In the genomic region with DNA sequence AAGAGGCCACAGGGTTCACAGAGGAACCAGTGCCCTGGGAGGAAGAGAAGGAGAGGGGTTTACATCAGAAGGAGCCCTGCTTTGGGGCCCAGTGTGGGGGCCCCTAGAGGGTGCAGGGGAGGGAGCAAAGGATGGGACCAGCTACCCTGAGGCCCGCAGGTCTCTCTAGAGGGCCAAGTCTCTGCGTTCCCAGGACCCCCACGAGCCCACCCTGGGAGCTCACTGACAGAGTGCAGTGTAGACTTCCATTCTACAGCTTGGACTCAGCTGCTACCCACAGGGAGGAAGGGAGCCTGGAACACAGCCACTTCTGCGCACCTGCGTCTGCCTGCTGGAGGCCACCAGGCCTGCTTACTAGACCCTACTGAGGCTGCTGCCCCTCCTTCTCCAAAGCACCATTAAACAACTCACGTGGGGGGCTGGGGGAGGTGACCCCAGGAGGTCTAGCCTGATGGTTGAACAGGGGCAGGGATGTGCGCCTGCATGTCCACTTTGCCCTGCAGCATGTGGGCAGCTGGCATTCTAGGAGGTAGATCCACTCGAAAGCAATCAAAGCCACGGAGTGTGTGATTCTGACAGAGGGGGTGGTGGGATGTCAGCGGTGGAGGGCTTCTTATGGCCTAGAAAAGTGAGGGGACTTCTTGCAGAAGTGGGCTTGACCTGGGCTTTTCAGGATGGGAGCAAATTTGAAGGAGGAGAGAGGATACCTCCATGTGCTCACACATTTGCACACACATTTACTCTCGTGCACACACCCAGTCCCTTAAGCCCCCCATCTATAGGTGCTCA, we compare ENCODE assay signal across 9 cellular contexts.
A peak's percentile ranks its signal among the peaks of the same experiment; 100 is the strongest.
DNase-seq lines count a peak whose midpoint lies in the region; ATAC-seq and TF ChIP-seq lines count a peak whose summit lies in the region.
"Had no signal": no experiment of that assay in that cellular context is flagged by ENCODE, and none has a peak within 500 bp of the region (broad histone marks: within the 10 kb centered on the region; RNA-seq: fewer than 3 reads in every experiment).

No MANE protein-coding gene starts in this region.

- POLR2A ChIA-PET in activated CD4-positive, alpha-beta memory T cell treated with anti-CD3 and anti-CD28 coated beads for 36 hours (lab: Charles Lee): interaction anchor here (13.4 kb wide), 1 partner anchor 87 kb away, joined by 283 read pairs; the partner anchor contains the start of gene ZFP36L2

- no peak overlapping the region for H3K4me3 ChIP-seq in heart right ventricle
- no peak overlapping the region for H3K4me3 ChIP-seq in lower lobe of right lung
- H3K4me3 ChIP-seq in upper lobe of right lung: no peak overlapping the region

- CTCF ChIA-PET in activated CD4-positive, alpha-beta memory T cell treated with anti-CD3 and anti-CD28 coated beads for 36 hours (lab: Charles Lee): interaction anchor here (1.1 to 17.8 kb wide), 5 partner anchors 9 to 94 kb away, joined by 4 to 419 read pairs (median 17); partner anchors contain the start of gene ZFP36L2

- no peaks in the 10 kb centered on the region for H3K9me3 Mint-ChIP-seq in activated CD4-positive, alpha-beta memory T cell treated with anti-CD3 and anti-CD28 coated beads for 36 hours

- TF ChIP-seq CTCF in heart right ventricle (IDR thresholded peaks at IDR 0.05) (no peak), lower lobe of right lung (IDR thresholded peaks at IDR 0.05) (no peak), upper lobe of right lung (IDR thresholded peaks at IDR 0.05) (no peak), omental fat pad (IDR thresholded peaks at IDR 0.05) (no peak)

- no peaks in the 10 kb centered on the region for H3K36me3 Mint-ChIP-seq in activated CD4-positive, alpha-beta memory T cell treated with anti-CD3 and anti-CD28 coated beads for 36 hours

- H3K4me3 Mint-ChIP-seq in activated CD4-positive, alpha-beta memory T cell treated with anti-CD3 and anti-CD28 coated beads for 36 hours: peak overlapping the region; percentile 3

- no peak for DNase-seq in heart right ventricle
- no peak for DNase-seq in cardiac septum (ENCODE audit: low spot score)
- DNase-seq in activated CD4-positive, alpha-beta memory T cell treated with anti-CD3 and anti-CD28 coated beads for 36 hours: peak; percentile 33
- no peak for DNase-seq in lower lobe of right lung
- DNase-seq in upper lobe of right lung: peak; percentile 43
- no peak for DNase-seq in NCI-H510A treated with DMSO at 0.1 percent for 48 hours (lab: John Stamatoyannopoulos, UW)
- no peak for DNase-seq in omental fat pad (ENCODE audit: low spot score)

- H3K27me3 Mint-ChIP-seq in activated CD4-positive, alpha-beta memory T cell treated with anti-CD3 and anti-CD28 coated beads for 36 hours: no peaks in the 10 kb centered on the region

- WGBS in heart right ventricle, 2 donors: 86 to 87% methylated on average over 11 of the region's 11 CpGs

- no peaks in the 10 kb centered on the region for H3K9me3 ChIP-seq in heart right ventricle
- H3K9me3 ChIP-seq in lower lobe of right lung: no peaks in the 10 kb centered on the region
- H3K9me3 ChIP-seq in upper lobe of right lung: no peaks in the 10 kb centered on the region
- H3K9me3 ChIP-seq: Caco-2 had no signal

- H3K4me1 ChIP-seq in heart right ventricle (peaks cover 18 to 96% (median 59%) of the 10 kb centered on the region in 9 donors), lower lobe of right lung (peaks cover 81% of the 10 kb centered on the region), upper lobe of right lung (peaks cover 75% of the 10 kb centered on the region)

- peaks cover 89% of the 10 kb centered on the region for H3K4me1 Mint-ChIP-seq in activated CD4-positive, alpha-beta memory T cell treated with anti-CD3 and anti-CD28 coated beads for 36 hours (ENCODE audit: low read depth)

- intact Hi-C loops in heart right ventricle (cut with DNase I): loop anchor here in 4 of 10 donors (10.0 kb wide), 2 partner anchors 111 to 349 kb away; no protein-coding TSS in a partner anchor
- intact Hi-C loops in cardiac septum (cut with DNase I): loop anchor here (10.0 kb wide), 1 partner anchor 311 kb away; no protein-coding TSS in a partner anchor
- intact Hi-C loops in activated CD4-positive, alpha-beta memory T cell treated with anti-CD3 and anti-CD28 coated beads for 36 hours (cut with micrococcal nuclease): no loop called here
- intact Hi-C loops in lower lobe of right lung (cut with DNase I): no loop called here
- intact Hi-C loops in upper lobe of right lung (cut with DNase I): loop anchor here (10.0 kb wide), 1 partner anchor 89 kb away; the partner anchor contains the start of gene ZFP36L2

- ATAC-seq in heart right ventricle (no peak), lower lobe of right lung (no peak), upper lobe of right lung (no peak), omental fat pad (ENCODE audit: low FRiP score) (no peak), HG02870 (IDR thresholded peaks at IDR 0.05; ENCODE audit: unreplicated experiment) (no peak)

- peak overlapping the region; percentile 80 for H3K27ac Mint-ChIP-seq in activated CD4-positive, alpha-beta memory T cell treated with anti-CD3 and anti-CD28 coated beads for 36 hours

- H3K36me3 ChIP-seq in heart right ventricle (no peaks in the 10 kb centered on the region), lower lobe of right lung (no peaks in the 10 kb centered on the region), upper lobe of right lung (no peaks in the 10 kb centered on the region)

- H3K27ac ChIP-seq in heart right ventricle (peak overlapping the region in 7 of 10 donors; percentile 52 to 89 (median 58)), lower lobe of right lung (peak overlapping the region; percentile 43), upper lobe of right lung (peak overlapping the region; percentile 78)

- H3K27me3 ChIP-seq in heart right ventricle: no peaks in the 10 kb centered on the region
- no peaks in the 10 kb centered on the region for H3K27me3 ChIP-seq in lower lobe of right lung (ENCODE audit: low read depth)
- H3K27me3 ChIP-seq in upper lobe of right lung: no peaks in the 10 kb centered on the region

Comparison
In these comparisons a context has a peak if more than half of its experiments do, and no peak if none do; other contexts are left out.
1. DNase-seq: peak in activated CD4-positive, alpha-beta memory T cell treated with anti-CD3 and anti-CD28 coated beads for 36 hours (single experiment) and upper lobe of right lung (single experiment); none in heart right ventricle (0 of 2), cardiac septum (single experiment), lower lobe of right lung (single experiment), NCI-H510A treated with DMSO at 0.1 percent for 48 hours (single experiment) and omental fat pad (single experiment).
2. intact Hi-C loops: an anchor here in cardiac septum (10.0 kb wide) and upper lobe of right lung (10.0 kb wide); none called in activated CD4-positive, alpha-beta memory T cell treated with anti-CD3 and anti-CD28 coated beads for 36 hours and lower lobe of right lung.
3. Peak in every context shown above with its lines, with median percentiles within 50 percentile points of each other: H3K27ac ChIP-seq.